ENCODE assay signal across 15 cellular contexts in genomic region chr15:71116942-71117341, GRCh38. TPM values are rescaled to one million over a fixed set of nuclear protein-coding genes. Genes with fewer than 3 reads are reported as not detected.
DNase-seq lines count a peak whose midpoint lies in the region; ATAC-seq and TF ChIP-seq lines count a peak whose summit lies in the region.
"Had no signal": no experiment of that assay in that cellular context is flagged by ENCODE, and none has a peak within 500 bp of the region (broad histone marks: within the 10 kb centered on the region; RNA-seq: fewer than 3 reads in every experiment).

No MANE protein-coding gene starts in this region.

- H3K36me3 ChIP-seq in mammary epithelial cell (ENCODE audit: insufficient read depth, low read length) (no peaks in the 10 kb centered on the region), left lung (no peaks in the 10 kb centered on the region), transverse colon (no peaks in the 10 kb centered on the region), Caco-2 (ENCODE audit: control insufficient read depth, insufficient read depth, low read length) (no peaks in the 10 kb centered on the region)

- H3K9ac ChIP-seq in mammary epithelial cell (ENCODE audit: insufficient read depth, low read length): no peak overlapping the region

- no peak overlapping the region for H3K27ac Mint-ChIP-seq in T-helper 1 cell treated with Interleukin-12 subunit alpha and Interleukin-12 subunit beta and Interleukin-4 antibody, amounts not matched to agents 30 μg/mL and 1 μg/mL, for 36 hours
- no peak overlapping the region for H3K27ac Mint-ChIP-seq in Caco-2 (ENCODE audit: unreplicated experiment)

- no peak for ATAC-seq in left lung
- no peak for ATAC-seq in HG02938 (IDR thresholded peaks at IDR 0.05; ENCODE audit: unreplicated experiment)
- ATAC-seq: activated T-cell treated with anti-CD3 and anti-CD28 coated beads, Interleukin-2, amount 50 U/mL, for 72 hours had no signal

- intact Hi-C loops in mammary epithelial cell (cut with micrococcal nuclease): loop anchor here (1.0 to 5.0 kb wide), 5 partner anchors 74 to 685 kb away; no protein-coding TSS in a partner anchor
- intact Hi-C loops in left lung (cut with DNase I): loop anchor here in 1 of 2 donors (5.0 kb wide), 1 partner anchor 320 kb away; no protein-coding TSS in a partner anchor
- intact Hi-C loops in transverse colon (cut with DNase I; ENCODE audit: low total_unique reads): no loop called here
- intact Hi-C loops in Caco-2 (cut with micrococcal nuclease; ENCODE audit: unreplicated experiment): loop anchor here (10.0 kb wide), 1 partner anchor 688 kb away; no protein-coding TSS in a partner anchor

- H3K27me3 ChIP-seq in mammary epithelial cell (ENCODE audit: insufficient read depth, low read length) (no peaks in the 10 kb centered on the region), left lung (peaks cover 0 to 46% of the 10 kb centered on the region in 2 donors), transverse colon (peaks cover 8% of the 10 kb centered on the region), Caco-2 (replicated peaks; ENCODE audit: control insufficient read depth, insufficient read depth, low read length) (peaks cover 1% of the 10 kb centered on the region; the same call in 1 of the 2 replicates)

- no peak for TF ChIP-seq POLR2A in transverse colon (IDR thresholded peaks at IDR 0.05)

- no peak for TF ChIP-seq EP300 in transverse colon (IDR thresholded peaks at IDR 0.05; ENCODE audit: low read depth)

- H3K36me3 Mint-ChIP-seq in T-helper 1 cell treated with Interleukin-12 subunit alpha and Interleukin-12 subunit beta and Interleukin-4 antibody, amounts not matched to agents 30 μg/mL and 1 μg/mL, for 36 hours (ENCODE audit: low read depth): peaks cover 1% of the 10 kb centered on the region
- no peaks in the 10 kb centered on the region for H3K36me3 Mint-ChIP-seq in Caco-2 (ENCODE audit: insufficient read depth, unreplicated experiment)

- peaks cover 63% of the 10 kb centered on the region for H3K79me2 ChIP-seq in mammary epithelial cell (ENCODE audit: insufficient read depth, low read length)

- no peak overlapping the region for H2AFZ ChIP-seq in mammary epithelial cell (ENCODE audit: low read depth, low read length)

- H3K4me1 Mint-ChIP-seq in T-helper 1 cell treated with Interleukin-12 subunit alpha and Interleukin-12 subunit beta and Interleukin-4 antibody, amounts not matched to agents 30 μg/mL and 1 μg/mL, for 36 hours (ENCODE audit: low read depth): peaks cover 7% of the 10 kb centered on the region
- H3K4me1 Mint-ChIP-seq in Caco-2 (ENCODE audit: low read depth, unreplicated experiment): no peaks in the 10 kb centered on the region

- H3K4me3 ChIP-seq in mammary epithelial cell (replicated peaks in 1 of 3; ENCODE audit: insufficient read depth in 1 of 3, low read depth in 2 of 3, low read length in 3 of 3) (peak overlapping the region; percentile 71 to 75 (median 75)), left lung (peak overlapping the region in 1 of 2 donors; percentile 57), transverse colon (peak overlapping the region in 1 of 4 donors; percentile 58), Caco-2 (ENCODE audit: low read depth, low read length) (no peak overlapping the region)

- no peaks in the 10 kb centered on the region for H3K9me3 ChIP-seq in mammary epithelial cell (replicated peaks; ENCODE audit: insufficient read depth, low read length)
- no peaks in the 10 kb centered on the region for H3K9me3 ChIP-seq in left lung
- H3K9me3 ChIP-seq in transverse colon: no peaks in the 10 kb centered on the region
- no peaks in the 10 kb centered on the region for H3K9me3 ChIP-seq in Caco-2

- no peak for TF ChIP-seq CTCF in mammary epithelial cell (conservative IDR thresholded peaks at IDR 0.05 in 1 of 2, IDR thresholded peaks at IDR 0.05 in 1 of 2; ENCODE audit: extremely low read depth in 1 of 2, insufficient read depth in 1 of 2, low read depth in 1 of 2, low read length in 2 of 2)
- no peak for TF ChIP-seq CTCF in left lung (IDR thresholded peaks at IDR 0.05)
- TF ChIP-seq CTCF in transverse colon (IDR thresholded peaks at IDR 0.05): no peak
- no peak for TF ChIP-seq CTCF in Caco-2 (IDR thresholded peaks at IDR 0.05; ENCODE audit: insufficient read depth in 1 of 2, low read depth in 1 of 2, low read length in 1 of 2, severe bottlenecking in 1 of 2, unreplicated experiment in 1 of 2)

- WGBS in mammary epithelial cell (ENCODE audit: low coverage, missing lambda C conversion rate): 98% methylated on average over 3 of the region's 3 CpGs
- WGBS in transverse colon (ENCODE audit: low coverage in 1 of 2), 2 donors: 58 to 68% methylated on average over 2 to 3 of the region's 3 CpGs

- POLR2A ChIA-PET in Caco-2 (lab: Charles Lee): no interaction called here

- in situ Hi-C loops in mammary epithelial cell (cut with MboI; ENCODE audit: low sequenced_read_pairs in 2 of 2) (loop anchor here in 1 of 2 donors (5.0 kb wide), 1 partner anchor 325 kb away; no protein-coding TSS in a partner anchor), transverse colon (cut with MboI; ENCODE audit: low pct_ligation_motif_present in 1 of 4, low pct_unique_long_range_greater_than_20kb in 1 of 4, low sequenced_read_pairs in 3 of 4) (loop anchor here in 3 of 4 donors (10.0 kb wide), 2 partner anchors 318 to 328 kb away; no protein-coding TSS in a partner anchor)

- DNase-seq in T-helper 1 cell (no peak), mammary epithelial cell (peak; percentile 52), left lung (no peak), transverse colon (peak; percentile 59), Caco-2 (no peak), RPMI8226 (no peak)
- DNase-seq: activated CD4-positive, CD25-positive, alpha-beta regulatory T cell treated with anti-CD3 and anti-CD28 coated beads, Interleukin-2, amount 50 U/mL, for 72 hours; activated T-cell treated with anti-CD3 and anti-CD28 coated beads, Interleukin-2, amount 50 U/mL, for 72 hours; caudate nucleus; DMS53; kidney glomerular epithelial cell; NCI-H524 treated with DMSO at 0.1 percent for 48 hours had no signal

- dilution Hi-C loops in mammary epithelial cell (cut with HindIII; ENCODE audit: low sequenced_read_pairs): loop anchor here (5.0 kb wide), 1 partner anchor 95 kb away; no protein-coding TSS in a partner anchor

- H3K27me3 Mint-ChIP-seq in T-helper 1 cell treated with Interleukin-12 subunit alpha and Interleukin-12 subunit beta and Interleukin-4 antibody, amounts not matched to agents 30 μg/mL and 1 μg/mL, for 36 hours (ENCODE audit: low read depth): peaks cover 41% of the 10 kb centered on the region
- H3K27me3 Mint-ChIP-seq in Caco-2 (ENCODE audit: insufficient read depth, unreplicated experiment): peaks cover 19% of the 10 kb centered on the region

- BruUV-seq in mammary epithelial cell (replicated peaks; lab: Mats Ljungman, UMichigan) (no TSS peak), Caco-2 (replicated peaks; lab: Mats Ljungman, UMichigan) (no TSS peak)

- H3K27ac ChIP-seq in mammary epithelial cell (ENCODE audit: insufficient read depth, low read depth, low read length) (peak overlapping the region; percentile 90), left lung (peak overlapping the region; percentile 82 to 89), transverse colon (peak overlapping the region in 3 of 4 donors; percentile 79 to 86 (median 81))
- H3K27ac ChIP-seq: 22Rv1 had no signal

- CTCF ChIA-PET in mammary epithelial cell (lab: Charles Lee; ENCODE audit: low non-redundant PET) (no interaction called here), Caco-2 (lab: Charles Lee) (no interaction called here)

- H3K4me1 ChIP-seq in mammary epithelial cell (ENCODE audit: insufficient read depth, low read length) (peaks cover 27% of the 10 kb centered on the region), left lung (peaks cover 0 to 19% of the 10 kb centered on the region in 2 donors), transverse colon (peaks cover 3 to 11% (median 9%) of the 10 kb centered on the region in 4 donors), Caco-2 (no peaks in the 10 kb centered on the region; the same call in 1 of the 2 replicates)

- no peaks in the 10 kb centered on the region for H3K9me3 Mint-ChIP-seq in T-helper 1 cell treated with Interleukin-12 subunit alpha and Interleukin-12 subunit beta and Interleukin-4 antibody, amounts not matched to agents 30 μg/mL and 1 μg/mL, for 36 hours
- no peaks in the 10 kb centered on the region for H3K9me3 Mint-ChIP-seq in Caco-2 (ENCODE audit: unreplicated experiment)
- H3K9me3 Mint-ChIP-seq: activated T-cell treated with anti-CD3 and anti-CD28 coated beads, Interleukin-2, amount 50 U/mL, for 72 hours had no signal

- peak overlapping the region; percentile 91 for H3K4me2 ChIP-seq in mammary epithelial cell (ENCODE audit: insufficient read depth, low read depth, low read length)

- peak overlapping the region; percentile 69 for H3K4me3 Mint-ChIP-seq in T-helper 1 cell treated with Interleukin-12 subunit alpha and Interleukin-12 subunit beta and Interleukin-4 antibody, amounts not matched to agents 30 μg/mL and 1 μg/mL, for 36 hours
- H3K4me3 Mint-ChIP-seq in Caco-2 (ENCODE audit: unreplicated experiment): no peak overlapping the region

- no peaks in the 10 kb centered on the region for H4K20me1 ChIP-seq in mammary epithelial cell (ENCODE audit: insufficient read depth, low read length)

RNA-seq across cellular contexts. Expression of gene THSD4, which starts 1.7 kb away (rescaled TPM):
- total RNA-seq in mammary epithelial cell (100 to 1,000 TPM in 1 of 2 donors, 10 to 100 TPM in 1; 87.7 to 111 TPM), left lung (10 to 100 TPM; 24.6 to 43.3 TPM), transverse colon (10 to 100 TPM; 13.3 to 57.2 (median 47.4) TPM), Caco-2 (2022) (0.29 and 0.44 TPM in 2 replicates)
- polyA plus RNA-seq in mammary epithelial cell: 33.7 TPM
- 53.9 TPM for polyA minus RNA-seq in mammary epithelial cell
- total RNA-seq: activated T-cell treated with anti-CD3 and anti-CD28 coated beads, Interleukin-2, amount 50 U/mL, for 72 hours had no signal

Comparison
In these comparisons a context has a peak if more than half of its experiments do, and no peak if none do; other contexts are left out.
1. DNase-seq: peak in mammary epithelial cell (single experiment) and transverse colon (single experiment); none in T-helper 1 cell (0 of 5), left lung (0 of 2), Caco-2 (0 of 2) and RPMI8226 (single experiment).
2. Peak in every context shown above with its lines, with median percentiles within 50 percentile points of each other: H3K27ac ChIP-seq.